13 cellular contexts compared by ENCODE assay signal in the genomic region with DNA sequence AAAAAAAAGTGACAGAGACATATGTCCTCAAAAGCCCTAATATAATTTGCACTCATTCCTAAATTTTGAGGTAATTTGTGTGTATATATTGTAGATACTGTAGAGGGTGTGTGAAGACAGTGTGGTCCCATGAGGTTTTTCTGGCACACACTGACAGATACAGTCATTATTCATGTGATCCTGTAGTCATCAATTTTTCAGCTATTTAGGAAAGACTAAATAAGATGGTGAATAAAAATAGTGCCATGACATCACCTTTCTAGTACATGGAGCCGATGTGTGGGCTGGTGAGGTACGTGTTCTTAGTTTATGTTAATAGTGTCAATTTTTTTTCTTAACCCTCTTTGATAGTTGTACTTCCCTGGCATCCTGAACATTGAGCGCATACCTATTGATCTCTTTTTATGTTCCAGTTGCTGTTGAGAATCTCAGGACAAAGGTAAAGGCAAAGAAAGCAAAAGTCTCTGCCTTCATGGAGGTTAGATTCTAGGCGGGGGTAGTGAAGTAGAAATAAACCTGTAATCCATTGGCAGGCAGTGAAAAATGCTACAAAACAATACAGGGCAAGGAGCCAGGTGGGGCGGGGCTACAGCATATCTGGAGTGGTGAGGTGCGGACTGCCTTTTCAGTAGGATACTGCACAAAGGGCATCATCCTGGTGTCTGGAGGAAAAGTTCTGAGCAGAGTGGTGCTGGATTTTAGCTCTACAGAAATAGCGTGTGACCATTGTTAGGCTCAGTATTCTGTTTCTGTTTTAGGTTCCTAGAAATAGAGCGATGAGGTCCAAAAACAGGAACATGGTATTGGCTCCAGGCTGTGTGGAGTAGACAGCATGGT.
A peak's percentile ranks its signal among the peaks of the same experiment; 100 is the strongest.
DNase-seq lines count a peak whose midpoint lies in the region; ATAC-seq and TF ChIP-seq lines count a peak whose summit lies in the region.
"Had no signal": no experiment of that assay in that cellular context is flagged by ENCODE, and none has a peak within 500 bp of the region (broad histone marks: within the 10 kb centered on the region; RNA-seq: fewer than 3 reads in every experiment).

No MANE protein-coding gene starts in this region.

- no peak overlapping the region for H2AFZ ChIP-seq in osteoblast (ENCODE audit: low read length)

- intact Hi-C loops in Calu3 (cut with micrococcal nuclease; ENCODE audit: unreplicated experiment): no loop called here
- intact Hi-C loops in esophagus squamous epithelium (cut with DNase I): no loop called here

- peaks cover 9% of the 10 kb centered on the region for H3K79me2 ChIP-seq in osteoblast (ENCODE audit: insufficient read depth, low read length)

- H3K27me3 ChIP-seq in esophagus squamous epithelium (no peaks in the 10 kb centered on the region), osteoblast (ENCODE audit: insufficient read depth, low read length) (no peaks in the 10 kb centered on the region)
- H3K27me3 ChIP-seq: BLaER1 treated with 17β-estradiol and CSF1 and Interleukin-3, amounts not matched to agents 10 nM and 100 nM had no signal

- POLR2A ChIA-PET in activated CD4-positive, alpha-beta memory T cell treated with anti-CD3 and anti-CD28 coated beads, Interleukin-2, amount 10 ng/mL, durations not matched to agents 7 days and 5 days (lab: Charles Lee): no interaction called here
- POLR2A ChIA-PET in activated CD4-positive, alpha-beta T cell treated with anti-CD3 and anti-CD28 coated beads, Interleukin-2, amount 10 ng/mL, durations not matched to agents 7 days and 5 days (lab: Charles Lee): interaction anchor here (0.6 kb wide), 1 partner anchor 83 kb away, joined by 4 read pairs; no protein-coding TSS in a partner anchor

- no peak for ATAC-seq in GM21526 (IDR thresholded peaks at IDR 0.05; ENCODE audit: low FRiP score, unreplicated experiment)

- H4K20me1 ChIP-seq in osteoblast (ENCODE audit: insufficient read depth, low read length): peaks cover 9% of the 10 kb centered on the region
- H4K20me1 ChIP-seq: BLaER1 treated with 17β-estradiol and CSF1 and Interleukin-3, amounts not matched to agents 10 nM and 100 nM had no signal

- no peaks in the 10 kb centered on the region for H3K27me3 Mint-ChIP-seq in Calu3 (ENCODE audit: unreplicated experiment)
- no peaks in the 10 kb centered on the region for H3K27me3 Mint-ChIP-seq in activated CD4-positive, alpha-beta memory T cell treated with anti-CD3 and anti-CD28 coated beads, Interleukin-2, amount 10 ng/mL, durations not matched to agents 7 days and 5 days
- H3K27me3 Mint-ChIP-seq in activated CD4-positive, alpha-beta T cell treated with anti-CD3 and anti-CD28 coated beads, Interleukin-2, amount 10 ng/mL, durations not matched to agents 7 days and 5 days: no peaks in the 10 kb centered on the region
- H3K27me3 Mint-ChIP-seq: activated naive CD8-positive, alpha-beta T cell treated with anti-CD3 and anti-CD28 coated beads, Interleukin-2, amount 10 ng/mL, durations not matched to agents 7 days and 5 days; naive B cell had no signal

- no peak overlapping the region for H3K4me3 Mint-ChIP-seq in Calu3 (ENCODE audit: low read depth, unreplicated experiment)
- no peak overlapping the region for H3K4me3 Mint-ChIP-seq in activated CD4-positive, alpha-beta memory T cell treated with anti-CD3 and anti-CD28 coated beads, Interleukin-2, amount 10 ng/mL, durations not matched to agents 7 days and 5 days
- no peak overlapping the region for H3K4me3 Mint-ChIP-seq in activated CD4-positive, alpha-beta T cell treated with anti-CD3 and anti-CD28 coated beads, Interleukin-2, amount 10 ng/mL, durations not matched to agents 7 days and 5 days
- H3K4me3 Mint-ChIP-seq: activated naive CD8-positive, alpha-beta T cell treated with anti-CD3 and anti-CD28 coated beads, Interleukin-2, amount 10 ng/mL, durations not matched to agents 7 days and 5 days; naive B cell had no signal

- 66 to 68% methylated on average over 8 of the region's 8 CpGs for WGBS in esophagus squamous epithelium, 2 donors

- DNase-seq in Calu3: peak; percentile 31
- peak; percentile 22 for DNase-seq in NCI-H748 (lab: John Stamatoyannopoulos, UW; ENCODE audit: unreplicated experiment)
- no peak for DNase-seq in esophagus squamous epithelium (lab: John Stamatoyannopoulos, UW)
- DNase-seq in osteoblast (ENCODE audit: insufficient read length, low spot score, missing footprints): peak; percentile 73
- no peak for DNase-seq in activated CD4-positive, alpha-beta memory T cell treated with anti-CD3 and anti-CD28 coated beads, Interleukin-2, amount 10 ng/mL, durations not matched to agents 7 days and 5 days
- no peak for DNase-seq in substantia nigra (lab: John Stamatoyannopoulos, UW)
- no peak for DNase-seq in activated CD4-positive, alpha-beta T cell treated with anti-CD3 and anti-CD28 coated beads, Interleukin-2, amount 10 ng/mL, durations not matched to agents 7 days and 5 days
- DNase-seq: activated naive CD8-positive, alpha-beta T cell treated with anti-CD3 and anti-CD28 coated beads, Interleukin-2, amount 10 ng/mL, durations not matched to agents 7 days and 5 days; foreskin melanocyte; naive B cell; NCI-H774 had no signal

- H3K9me3 ChIP-seq in esophagus squamous epithelium (no peaks in the 10 kb centered on the region), osteoblast (ENCODE audit: low read depth, low read length) (no peaks in the 10 kb centered on the region)
- H3K9me3 ChIP-seq: BLaER1 treated with 17β-estradiol and CSF1 and Interleukin-3, amounts not matched to agents 10 nM and 100 nM had no signal

- peaks cover 28% of the 10 kb centered on the region for H3K4me1 Mint-ChIP-seq in Calu3 (ENCODE audit: low read depth, unreplicated experiment)
- peaks cover 7% of the 10 kb centered on the region for H3K4me1 Mint-ChIP-seq in activated CD4-positive, alpha-beta memory T cell treated with anti-CD3 and anti-CD28 coated beads, Interleukin-2, amount 10 ng/mL, durations not matched to agents 7 days and 5 days
- no peaks in the 10 kb centered on the region for H3K4me1 Mint-ChIP-seq in activated CD4-positive, alpha-beta T cell treated with anti-CD3 and anti-CD28 coated beads, Interleukin-2, amount 10 ng/mL, durations not matched to agents 7 days and 5 days
- H3K4me1 Mint-ChIP-seq: naive B cell had no signal

- peaks cover 38 to 100% (median 53%) of the 10 kb centered on the region in 3 donors for H3K4me1 ChIP-seq in esophagus squamous epithelium
- H3K4me1 ChIP-seq in osteoblast (ENCODE audit: insufficient read depth, low read length): peaks cover 22% of the 10 kb centered on the region

- H3K9me3 Mint-ChIP-seq in Calu3 (ENCODE audit: low read depth, unreplicated experiment): no peaks in the 10 kb centered on the region
- no peaks in the 10 kb centered on the region for H3K9me3 Mint-ChIP-seq in activated CD4-positive, alpha-beta memory T cell treated with anti-CD3 and anti-CD28 coated beads, Interleukin-2, amount 10 ng/mL, durations not matched to agents 7 days and 5 days
- H3K9me3 Mint-ChIP-seq in activated CD4-positive, alpha-beta T cell treated with anti-CD3 and anti-CD28 coated beads, Interleukin-2, amount 10 ng/mL, durations not matched to agents 7 days and 5 days: no peaks in the 10 kb centered on the region
- H3K9me3 Mint-ChIP-seq: activated naive CD8-positive, alpha-beta T cell treated with anti-CD3 and anti-CD28 coated beads, Interleukin-2, amount 10 ng/mL, durations not matched to agents 7 days and 5 days; naive B cell had no signal

- no peak overlapping the region for H3K4me3 ChIP-seq in esophagus squamous epithelium
- H3K4me3 ChIP-seq in osteoblast (ENCODE audit: insufficient read depth, low read length): no peak overlapping the region
- H3K4me3 ChIP-seq: BLaER1 treated with 17β-estradiol and CSF1 and Interleukin-3, amounts not matched to agents 10 nM and 100 nM had no signal

- CTCF ChIA-PET in Calu3 (lab: Charles Lee): no interaction called here
- CTCF ChIA-PET in activated CD4-positive, alpha-beta memory T cell treated with anti-CD3 and anti-CD28 coated beads, Interleukin-2, amount 10 ng/mL, durations not matched to agents 7 days and 5 days (lab: Charles Lee): no interaction called here
- CTCF ChIA-PET in activated CD4-positive, alpha-beta T cell treated with anti-CD3 and anti-CD28 coated beads, Interleukin-2, amount 10 ng/mL, durations not matched to agents 7 days and 5 days (lab: Charles Lee): interaction anchor here (1.7 kb wide), 1 partner anchor 14 kb away, joined by 7 read pairs; no protein-coding TSS in a partner anchor

- no peak overlapping the region for H3K27ac Mint-ChIP-seq in Calu3 (ENCODE audit: unreplicated experiment)
- H3K27ac Mint-ChIP-seq in activated CD4-positive, alpha-beta memory T cell treated with anti-CD3 and anti-CD28 coated beads, Interleukin-2, amount 10 ng/mL, durations not matched to agents 7 days and 5 days: no peak overlapping the region
- no peak overlapping the region for H3K27ac Mint-ChIP-seq in activated CD4-positive, alpha-beta T cell treated with anti-CD3 and anti-CD28 coated beads, Interleukin-2, amount 10 ng/mL, durations not matched to agents 7 days and 5 days
- H3K27ac Mint-ChIP-seq: activated naive CD8-positive, alpha-beta T cell treated with anti-CD3 and anti-CD28 coated beads, Interleukin-2, amount 10 ng/mL, durations not matched to agents 7 days and 5 days had no signal

- no peak overlapping the region for H3K4me2 ChIP-seq in osteoblast (ENCODE audit: insufficient read depth, low read length)

- BruUV-seq in Calu3 (replicated peaks; lab: Mats Ljungman, UMichigan): no TSS peak

- peaks cover 3% of the 10 kb centered on the region for H3K36me3 Mint-ChIP-seq in Calu3 (ENCODE audit: insufficient read depth, unreplicated experiment)
- H3K36me3 Mint-ChIP-seq in activated CD4-positive, alpha-beta memory T cell treated with anti-CD3 and anti-CD28 coated beads, Interleukin-2, amount 10 ng/mL, durations not matched to agents 7 days and 5 days (ENCODE audit: low read depth): peaks cover 22% of the 10 kb centered on the region
- peaks cover 4% of the 10 kb centered on the region for H3K36me3 Mint-ChIP-seq in activated CD4-positive, alpha-beta T cell treated with anti-CD3 and anti-CD28 coated beads, Interleukin-2, amount 10 ng/mL, durations not matched to agents 7 days and 5 days (ENCODE audit: low read depth)
- H3K36me3 Mint-ChIP-seq: activated naive CD8-positive, alpha-beta T cell treated with anti-CD3 and anti-CD28 coated beads, Interleukin-2, amount 10 ng/mL, durations not matched to agents 7 days and 5 days; naive B cell had no signal

- H3K27ac ChIP-seq in esophagus squamous epithelium (peak overlapping the region; percentile 10 to 93 (median 80)), osteoblast (ENCODE audit: low read depth, low read length) (peak overlapping the region; percentile 37), substantia nigra (ENCODE audit: low read depth, low read length, poor library complexity, severe bottlenecking) (no peak overlapping the region)

- no peak for TF ChIP-seq POLR2A in esophagus squamous epithelium (IDR thresholded peaks at IDR 0.05)

- H3K36me3 ChIP-seq in esophagus squamous epithelium: peaks cover 0 to 22% (median 0%) of the 10 kb centered on the region in 3 donors
- no peaks in the 10 kb centered on the region for H3K36me3 ChIP-seq in osteoblast (ENCODE audit: insufficient read depth, low read length)

- no peak for TF ChIP-seq CTCF in Calu3 (IDR thresholded peaks at IDR 0.05; ENCODE audit: unreplicated experiment)
- TF ChIP-seq CTCF in esophagus squamous epithelium (IDR thresholded peaks at IDR 0.05): no peak
- TF ChIP-seq CTCF in osteoblast (IDR thresholded peaks at IDR 0.05; ENCODE audit: extremely low read depth, low read depth, low read length): no peak

Comparison
In these comparisons a context has a peak if more than half of its experiments do, and no peak if none do; other contexts are left out.
1. DNase-seq: peak in Calu3 (single experiment), NCI-H748 (single experiment) and osteoblast (single experiment); none in esophagus squamous epithelium (single experiment), activated CD4-positive, alpha-beta memory T cell treated with anti-CD3 and anti-CD28 coated beads, Interleukin-2, amount 10 ng/mL, durations not matched to agents 7 days and 5 days (single experiment), substantia nigra (0 of 49) and activated CD4-positive, alpha-beta T cell treated with anti-CD3 and anti-CD28 coated beads, Interleukin-2, amount 10 ng/mL, durations not matched to agents 7 days and 5 days (single experiment).